1 cellular context compared by ENCODE assay signal in the genomic region with DNA sequence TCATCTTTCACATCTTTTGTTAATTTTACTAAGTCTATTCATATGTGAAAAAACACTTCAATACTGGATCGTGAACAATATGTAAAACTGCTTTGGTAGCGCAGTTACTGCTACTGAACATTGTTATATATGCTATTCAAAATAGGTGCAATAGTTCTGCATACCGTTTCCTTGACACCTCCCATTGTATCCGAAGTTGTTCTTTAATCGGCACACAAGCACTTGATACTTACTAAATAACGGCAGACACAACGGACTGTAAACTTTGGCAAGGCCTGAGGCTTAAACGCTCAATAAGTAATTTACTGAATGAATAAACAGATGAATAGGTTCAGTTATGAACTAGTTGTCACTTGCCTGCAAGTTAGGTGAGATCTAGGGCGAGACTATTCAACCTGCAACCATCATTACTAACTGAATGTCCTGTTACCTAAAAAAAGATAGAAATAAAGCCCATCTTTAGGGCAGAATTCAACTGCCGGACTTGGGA.
TF ChIP-seq lines count a peak whose summit lies in the region.

No MANE protein-coding gene starts in this region.

TF ChIP-seq in GM23338, 12 proteins besides CTCF, POLR2A, EP300 and RAD21 (continued from another document):
- TF ChIP-seq, protein P1, sequence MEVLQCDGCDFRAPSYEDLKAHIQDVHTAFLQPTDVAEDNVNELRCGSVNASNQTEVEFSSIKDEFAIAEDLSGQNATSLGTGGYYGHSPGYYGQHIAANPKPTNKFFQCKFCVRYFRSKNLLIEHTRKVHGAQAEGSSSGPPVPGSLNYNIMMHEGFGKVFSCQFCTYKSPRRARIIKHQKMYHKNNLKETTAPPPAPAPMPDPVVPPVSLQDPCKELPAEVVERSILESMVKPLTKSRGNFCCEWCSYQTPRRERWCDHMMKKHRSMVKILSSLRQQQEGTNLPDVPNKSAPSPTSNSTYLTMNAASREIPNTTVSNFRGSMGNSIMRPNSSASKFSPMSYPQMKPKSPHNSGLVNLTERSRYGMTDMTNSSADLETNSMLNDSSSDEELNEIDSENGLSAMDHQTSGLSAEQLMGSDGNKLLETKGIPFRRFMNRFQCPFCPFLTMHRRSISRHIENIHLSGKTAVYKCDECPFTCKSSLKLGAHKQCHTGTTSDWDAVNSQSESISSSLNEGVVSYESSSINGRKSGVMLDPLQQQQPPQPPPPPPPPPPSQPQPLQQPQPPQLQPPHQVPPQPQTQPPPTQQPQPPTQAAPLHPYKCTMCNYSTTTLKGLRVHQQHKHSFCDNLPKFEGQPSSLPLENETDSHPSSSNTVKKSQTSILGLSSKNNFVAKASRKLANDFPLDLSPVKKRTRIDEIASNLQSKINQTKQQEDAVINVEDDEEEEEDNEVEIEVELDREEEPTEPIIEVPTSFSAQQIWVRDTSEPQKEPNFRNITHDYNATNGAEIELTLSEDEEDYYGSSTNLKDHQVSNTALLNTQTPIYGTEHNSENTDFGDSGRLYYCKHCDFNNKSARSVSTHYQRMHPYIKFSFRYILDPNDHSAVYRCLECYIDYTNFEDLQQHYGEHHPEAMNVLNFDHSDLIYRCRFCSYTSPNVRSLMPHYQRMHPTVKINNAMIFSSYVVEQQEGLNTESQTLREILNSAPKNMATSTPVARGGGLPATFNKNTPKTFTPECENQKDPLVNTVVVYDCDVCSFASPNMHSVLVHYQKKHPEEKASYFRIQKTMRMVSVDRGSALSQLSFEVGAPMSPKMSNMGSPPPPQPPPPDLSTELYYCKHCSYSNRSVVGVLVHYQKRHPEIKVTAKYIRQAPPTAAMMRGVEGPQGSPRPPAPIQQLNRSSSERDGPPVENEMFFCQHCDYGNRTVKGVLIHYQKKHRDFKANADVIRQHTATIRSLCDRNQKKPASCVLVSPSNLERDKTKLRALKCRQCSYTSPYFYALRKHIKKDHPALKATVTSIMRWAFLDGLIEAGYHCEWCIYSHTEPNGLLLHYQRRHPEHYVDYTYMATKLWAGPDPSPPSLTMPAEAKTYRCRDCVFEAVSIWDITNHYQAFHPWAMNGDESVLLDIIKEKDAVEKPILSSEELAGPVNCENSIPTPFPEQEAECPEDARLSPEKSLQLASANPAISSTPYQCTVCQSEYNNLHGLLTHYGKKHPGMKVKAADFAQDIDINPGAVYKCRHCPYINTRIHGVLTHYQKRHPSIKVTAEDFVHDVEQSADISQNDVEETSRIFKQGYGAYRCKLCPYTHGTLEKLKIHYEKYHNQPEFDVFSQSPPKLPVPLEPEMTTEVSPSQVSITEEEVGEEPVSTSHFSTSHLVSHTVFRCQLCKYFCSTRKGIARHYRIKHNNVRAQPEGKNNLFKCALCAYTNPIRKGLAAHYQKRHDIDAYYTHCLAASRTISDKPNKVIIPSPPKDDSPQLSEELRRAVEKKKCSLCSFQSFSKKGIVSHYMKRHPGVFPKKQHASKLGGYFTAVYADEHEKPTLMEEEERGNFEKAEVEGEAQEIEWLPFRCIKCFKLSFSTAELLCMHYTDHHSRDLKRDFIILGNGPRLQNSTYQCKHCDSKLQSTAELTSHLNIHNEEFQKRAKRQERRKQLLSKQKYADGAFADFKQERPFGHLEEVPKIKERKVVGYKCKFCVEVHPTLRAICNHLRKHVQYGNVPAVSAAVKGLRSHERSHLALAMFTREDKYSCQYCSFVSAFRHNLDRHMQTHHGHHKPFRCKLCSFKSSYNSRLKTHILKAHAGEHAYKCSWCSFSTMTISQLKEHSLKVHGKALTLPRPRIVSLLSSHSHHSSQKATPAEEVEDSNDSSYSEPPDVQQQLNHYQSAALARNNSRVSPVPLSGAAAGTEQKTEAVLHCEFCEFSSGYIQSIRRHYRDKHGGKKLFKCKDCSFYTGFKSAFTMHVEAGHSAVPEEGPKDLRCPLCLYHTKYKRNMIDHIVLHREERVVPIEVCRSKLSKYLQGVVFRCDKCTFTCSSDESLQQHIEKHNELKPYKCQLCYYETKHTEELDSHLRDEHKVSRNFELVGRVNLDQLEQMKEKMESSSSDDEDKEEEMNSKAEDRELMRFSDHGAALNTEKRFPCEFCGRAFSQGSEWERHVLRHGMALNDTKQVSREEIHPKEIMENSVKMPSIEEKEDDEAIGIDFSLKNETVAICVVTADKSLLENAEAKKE (CRISPR knock-in tag; IDR thresholded peaks at IDR 0.05) = no peak
- TF ChIP-seq, protein P2, sequence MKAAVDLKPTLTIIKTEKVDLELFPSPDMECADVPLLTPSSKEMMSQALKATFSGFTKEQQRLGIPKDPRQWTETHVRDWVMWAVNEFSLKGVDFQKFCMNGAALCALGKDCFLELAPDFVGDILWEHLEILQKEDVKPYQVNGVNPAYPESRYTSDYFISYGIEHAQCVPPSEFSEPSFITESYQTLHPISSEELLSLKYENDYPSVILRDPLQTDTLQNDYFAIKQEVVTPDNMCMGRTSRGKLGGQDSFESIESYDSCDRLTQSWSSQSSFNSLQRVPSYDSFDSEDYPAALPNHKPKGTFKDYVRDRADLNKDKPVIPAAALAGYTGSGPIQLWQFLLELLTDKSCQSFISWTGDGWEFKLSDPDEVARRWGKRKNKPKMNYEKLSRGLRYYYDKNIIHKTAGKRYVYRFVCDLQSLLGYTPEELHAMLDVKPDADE (IDR thresholded peaks at IDR 0.05) = no peak
- TF ChIP-seq JUNB (IDR thresholded peaks at IDR 0.05; ENCODE audit: unreplicated experiment) = no peak
- no peak for TF ChIP-seq STAT1 (IDR thresholded peaks at IDR 0.05; ENCODE audit: unreplicated experiment)
- TF ChIP-seq ZNF331 (CRISPR knock-in tag; IDR thresholded peaks at IDR 0.05; ENCODE audit: low read depth) = no peak
